In the genomic region with DNA sequence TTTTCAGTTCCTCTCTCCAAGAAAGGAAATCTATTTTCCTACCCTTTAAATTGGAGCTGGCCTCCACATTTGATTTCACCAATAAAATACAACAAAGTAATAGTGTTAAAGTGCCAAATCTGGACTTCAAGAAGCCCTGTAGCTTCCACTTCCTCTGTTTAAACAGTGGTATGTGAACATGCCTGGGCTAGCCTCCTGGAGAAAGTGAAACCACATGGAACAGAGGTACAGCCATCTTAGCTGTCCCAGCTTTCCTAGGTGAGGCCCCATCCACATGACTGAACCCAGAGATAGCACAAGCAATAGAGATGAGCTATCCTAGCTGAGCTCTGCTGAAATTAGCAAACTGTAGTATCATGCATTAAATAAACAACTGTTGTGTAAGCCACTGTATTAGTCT, we compare ENCODE assay signal across 1 cellular context.
TF ChIP-seq lines count a peak whose summit lies in the region.

No MANE protein-coding gene starts in this region.

TF ChIP-seq in HepG2, 621 proteins besides CTCF, POLR2A, EP300 and RAD21 (continued from another document):
- TF ChIP-seq, protein P1, sequence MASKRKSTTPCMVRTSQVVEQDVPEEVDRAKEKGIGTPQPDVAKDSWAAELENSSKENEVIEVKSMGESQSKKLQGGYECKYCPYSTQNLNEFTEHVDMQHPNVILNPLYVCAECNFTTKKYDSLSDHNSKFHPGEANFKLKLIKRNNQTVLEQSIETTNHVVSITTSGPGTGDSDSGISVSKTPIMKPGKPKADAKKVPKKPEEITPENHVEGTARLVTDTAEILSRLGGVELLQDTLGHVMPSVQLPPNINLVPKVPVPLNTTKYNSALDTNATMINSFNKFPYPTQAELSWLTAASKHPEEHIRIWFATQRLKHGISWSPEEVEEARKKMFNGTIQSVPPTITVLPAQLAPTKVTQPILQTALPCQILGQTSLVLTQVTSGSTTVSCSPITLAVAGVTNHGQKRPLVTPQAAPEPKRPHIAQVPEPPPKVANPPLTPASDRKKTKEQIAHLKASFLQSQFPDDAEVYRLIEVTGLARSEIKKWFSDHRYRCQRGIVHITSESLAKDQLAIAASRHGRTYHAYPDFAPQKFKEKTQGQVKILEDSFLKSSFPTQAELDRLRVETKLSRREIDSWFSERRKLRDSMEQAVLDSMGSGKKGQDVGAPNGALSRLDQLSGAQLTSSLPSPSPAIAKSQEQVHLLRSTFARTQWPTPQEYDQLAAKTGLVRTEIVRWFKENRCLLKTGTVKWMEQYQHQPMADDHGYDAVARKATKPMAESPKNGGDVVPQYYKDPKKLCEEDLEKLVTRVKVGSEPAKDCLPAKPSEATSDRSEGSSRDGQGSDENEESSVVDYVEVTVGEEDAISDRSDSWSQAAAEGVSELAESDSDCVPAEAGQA (IDR thresholded peaks at IDR 0.05; ENCODE audit: low read depth): no peak
- TF ChIP-seq, protein P1 (CRISPR knock-in tag; IDR thresholded peaks at IDR 0.05; ENCODE audit: borderline replicate concordance): no peak
- TF ChIP-seq KDM6A (CRISPR knock-in tag; IDR thresholded peaks at IDR 0.05; ENCODE audit: low read depth) (no peak), MED8 (CRISPR knock-in tag; IDR thresholded peaks at IDR 0.05; ENCODE audit: insufficient replicate concordance) (no peak)
